ENCODE assay signal across 24 cellular contexts in the genomic region with DNA sequence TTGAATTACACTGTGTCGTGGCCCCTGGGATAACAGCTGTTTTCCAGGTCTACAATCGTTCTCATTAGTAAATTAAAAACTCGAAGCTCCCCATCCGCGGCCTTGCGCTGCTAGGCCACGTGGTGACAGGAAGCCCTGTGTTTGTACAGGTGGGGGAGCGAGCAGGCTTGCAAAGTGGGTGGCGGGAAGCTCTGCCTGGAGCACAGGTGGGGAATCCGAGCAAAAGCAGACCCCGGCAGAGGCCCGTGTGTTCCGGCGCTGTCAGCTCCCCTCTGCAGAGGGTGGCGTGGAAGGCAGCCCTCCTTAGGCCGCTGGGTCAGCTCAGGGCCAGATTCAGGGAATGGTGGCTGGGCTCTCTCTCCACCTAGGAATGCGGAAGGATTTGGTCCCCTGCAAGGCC.
"Had no signal": no experiment of that assay in that cellular context is flagged by ENCODE, and none has a peak within 500 bp of the region (broad histone marks: within the 10 kb centered on the region; RNA-seq: fewer than 3 reads in every experiment).

No MANE protein-coding gene starts in this region.

- H3K4me3 Mint-ChIP-seq: activated CD4-positive, alpha-beta memory T cell treated with anti-CD3 and anti-CD28 coated beads for 36 hours; activated T-cell treated with anti-CD3 and anti-CD28 coated beads, Interleukin-2, amount 50 U/mL, for 24 hours; dendritic cell treated with granulocyte-macrophage colony-stimulating factor and Interleukin-4, amounts not matched to agents 40 ng/mL and 50 ng/mL, for 4 days; endodermal cell; nephron had no signal

- H3K4me3 ChIP-seq: left lung, lower lobe of right lung had no signal

- ATAC-seq: activated CD4-positive, CD25-positive, alpha-beta regulatory T cell treated with anti-CD3 and anti-CD28 coated beads, Interleukin-2, amount 50 U/mL, for 24 hours; esophagus mucosa; left lung; lower lobe of right lung had no signal

- H3K27me3 ChIP-seq: left lung, tibial nerve had no signal

- H3K9me3 Mint-ChIP-seq: activated CD4-positive, alpha-beta memory T cell treated with anti-CD3 and anti-CD28 coated beads for 36 hours; activated T-cell treated with anti-CD3 and anti-CD28 coated beads, Interleukin-2, amount 50 U/mL, for 24 hours; dendritic cell treated with granulocyte-macrophage colony-stimulating factor and Interleukin-4, amounts not matched to agents 40 ng/mL and 50 ng/mL, for 4 days; endodermal cell; nephron had no signal

- DNase-seq: activated CD4-positive, alpha-beta memory T cell treated with anti-CD3 and anti-CD28 coated beads for 36 hours; activated CD4-positive, alpha-beta T cell treated with anti-CD3 and anti-CD28 coated beads for 48 hours; activated CD8-positive, alpha-beta memory T cell treated with anti-CD3 and anti-CD28 coated beads, Interleukin-2, amount 50 U/mL, for 48 hours; activated gamma-delta T cell treated with Interleukin-2 at 50 U/mL for 16 hours; activated naive CD4-positive, alpha-beta T cell treated with anti-CD3 and anti-CD28 coated beads, Interleukin-2, amount 50 U/mL, for 16 hours; activated T-cell treated with anti-CD3 and anti-CD28 coated beads, Interleukin-2, amount 50 U/mL, for 24 hours; amniotic stem cell; central memory CD4-positive, alpha-beta T cell; endodermal cell; foreskin fibroblast; head of caudate nucleus; left lung; lower lobe of right lung; right cardiac atrium; stimulated activated CD4-positive, alpha-beta T cell treated with anti-CD3 and anti-CD28 coated beads, Interleukin-2, amount 100 ng/mL, for 48 hours; stimulated activated naive CD4-positive, alpha-beta T cell treated with Interleukin-2 at 50 U/mL for 16 hours; T-helper 9 cell had no signal

- H3K27ac ChIP-seq: left lung, lower lobe of right lung, VCaP had no signal

- FAIRE-seq: TTC549 had no signal

- H3K36me3 ChIP-seq: left lung, lower lobe of right lung had no signal

- H3K27me3 Mint-ChIP-seq: activated CD4-positive, alpha-beta memory T cell treated with anti-CD3 and anti-CD28 coated beads for 36 hours; activated T-cell treated with anti-CD3 and anti-CD28 coated beads, Interleukin-2, amount 50 U/mL, for 24 hours; dendritic cell treated with granulocyte-macrophage colony-stimulating factor and Interleukin-4, amounts not matched to agents 40 ng/mL and 50 ng/mL, for 4 days had no signal

- H3K27ac Mint-ChIP-seq: activated CD4-positive, alpha-beta memory T cell treated with anti-CD3 and anti-CD28 coated beads for 36 hours; activated T-cell treated with anti-CD3 and anti-CD28 coated beads, Interleukin-2, amount 50 U/mL, for 24 hours; dendritic cell treated with granulocyte-macrophage colony-stimulating factor and Interleukin-4, amounts not matched to agents 40 ng/mL and 50 ng/mL, for 4 days; endodermal cell; nephron had no signal

- H3K4me1 ChIP-seq: left lung, lower lobe of right lung had no signal

- H3K9me3 ChIP-seq: left lung, lower lobe of right lung, tibial nerve had no signal
